In the genomic region with DNA sequence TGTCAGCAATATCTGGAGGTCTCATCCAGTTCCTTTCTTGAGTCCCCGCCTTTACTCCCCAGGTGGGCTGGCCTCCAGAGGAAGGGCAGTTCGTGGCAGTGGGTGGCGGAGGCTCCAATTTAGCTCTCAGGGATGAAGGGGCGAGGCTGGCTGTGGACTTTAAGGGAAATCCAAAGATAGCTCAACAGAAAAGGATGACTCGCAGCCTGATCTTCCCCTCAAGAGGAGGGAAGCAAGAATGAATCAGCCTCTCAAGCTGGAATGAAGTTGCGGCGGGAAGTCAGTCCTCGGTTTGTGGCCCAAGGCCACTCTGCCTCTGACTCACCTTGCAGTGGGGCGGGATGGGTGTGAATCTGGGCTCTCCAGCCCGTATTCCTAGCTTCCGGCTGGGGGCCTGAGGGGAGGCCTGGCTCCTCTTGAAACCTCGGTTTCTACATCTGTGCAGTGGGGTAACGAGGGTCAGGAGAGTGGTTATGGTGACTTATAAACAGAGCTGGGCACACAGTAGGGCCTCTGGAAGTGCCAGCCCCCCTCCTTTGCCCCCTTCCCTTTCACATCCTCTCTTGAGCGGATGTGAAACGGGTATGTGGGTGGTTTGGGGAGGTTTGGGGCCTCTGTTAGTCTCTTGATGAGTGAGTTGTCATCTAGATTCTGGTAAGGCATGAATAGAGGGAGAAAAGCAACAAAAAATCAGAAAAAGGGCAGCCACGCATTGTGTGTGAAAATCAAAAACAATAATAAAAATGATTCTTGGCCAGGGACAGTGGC, we compare ENCODE assay signal across 9 cellular contexts. TPM values are rescaled to one million over a fixed set of nuclear protein-coding genes. Genes with fewer than 3 reads are reported as not detected.
DNase-seq lines count a peak whose midpoint lies in the region; ATAC-seq and FAIRE-seq lines count a peak whose summit lies in the region.
"Had no signal": no experiment of that assay in that cellular context is flagged by ENCODE, and none has a peak within 500 bp of the region (broad histone marks: within the 10 kb centered on the region; RNA-seq: fewer than 3 reads in every experiment).

No MANE protein-coding gene starts in this region.

- intact Hi-C loops in right cardiac atrium (cut with DNase I), result no loop called here

- H3K27ac ChIP-seq in right cardiac atrium (ENCODE audit: low read length), result no peak overlapping the region

- no peaks in the 10 kb centered on the region for H3K4me1 ChIP-seq in right cardiac atrium (ENCODE audit: control insufficient read depth, insufficient read depth, low read length)

- H3K9me3 ChIP-seq in right cardiac atrium (ENCODE audit: control insufficient read depth, low read length), result no peaks in the 10 kb centered on the region

- H3K4me3 ChIP-seq in right cardiac atrium (ENCODE audit: low read length), result no peak overlapping the region

- 42% methylated on average over 16 of the region's 16 CpGs for WGBS in right cardiac atrium

- peak; percentile 93 for FAIRE-seq in RCC 7860 (lab: Jason Lieb, UNC)

- ATAC-seq in GM18519 (IDR thresholded peaks at IDR 0.05; ENCODE audit: low FRiP score, unreplicated experiment), result peak; percentile 52
- peak; percentile 66 for ATAC-seq in HG02938 (IDR thresholded peaks at IDR 0.05; ENCODE audit: unreplicated experiment)
- ATAC-seq in right cardiac atrium, result peak; percentile 42 to 86

- no peaks in the 10 kb centered on the region for H3K27me3 ChIP-seq in right cardiac atrium (ENCODE audit: control insufficient read depth, insufficient read depth)

- DNase-seq in RCC 7860 (ENCODE audit: low spot score) (peak; percentile 90), right cardiac atrium (peak; percentile 66 to 83 (median 71)), NCI-H187 (lab: John Stamatoyannopoulos, UW) (no peak), COR-L47 (lab: John Stamatoyannopoulos, UW) (no peak)
- DNase-seq in activated effector memory CD4-positive, alpha-beta T cell treated with anti-CD3 and anti-CD28 coated beads, Interleukin-2, amount 50 U/mL, for 16 hours, result peak; percentile 93
- peak; percentile 78 for DNase-seq in stimulated activated CD4-positive, alpha-beta T cell treated with anti-CD3 and anti-CD28 coated beads, Interleukin-4, amount 100 ng/mL, for 1 hour

RNA-seq across cellular contexts. Expression of a gene that starts 10.5 kb away (rescaled TPM):
- total RNA-seq in right cardiac atrium, result 10 to 100 TPM; 14.8 to 21.0 (median 15.8) TPM
- 11.7 TPM for polyA plus RNA-seq in right cardiac atrium

RNA-seq across cellular contexts. Expression of a gene that starts 15.5 kb away (rescaled TPM):
- total RNA-seq in right cardiac atrium, result 1 to 10 TPM in 1 of 4 donors, under 1 TPM in 2, not detected in 1; 0.26 to 1.4 (median 0.32) TPM
- polyA plus RNA-seq in right cardiac atrium, result 0.34 TPM

RNA-seq across cellular contexts. Expression of a gene that starts 37.0 kb away (rescaled TPM):
- 1 to 10 TPM in 2 of 4 donors, under 1 TPM in 2; 0.28 to 2.5 (median 0.90) TPM for total RNA-seq in right cardiac atrium
- polyA plus RNA-seq in right cardiac atrium, result 0.34 TPM

RNA-seq across cellular contexts. Expression of a gene that starts 49.4 kb away (rescaled TPM):
- not detected for total RNA-seq in right cardiac atrium
- polyA plus RNA-seq in right cardiac atrium, result not detected
- total RNA-seq: glomerular endothelial cell had no signal

Comparison
In these comparisons a context has a peak if more than half of its experiments do, and no peak if none do; other contexts are left out.
1. DNase-seq: peak in RCC 7860 (single experiment), activated effector memory CD4-positive, alpha-beta T cell treated with anti-CD3 and anti-CD28 coated beads, Interleukin-2, amount 50 U/mL, for 16 hours (single experiment), right cardiac atrium (3 of 3) and stimulated activated CD4-positive, alpha-beta T cell treated with anti-CD3 and anti-CD28 coated beads, Interleukin-4, amount 100 ng/mL, for 1 hour (single experiment); none in NCI-H187 (0 of 2) and COR-L47 (single experiment).
2. Peak in every context shown above with its lines, with median percentiles within 50 percentile points of each other: ATAC-seq.